1 cellular context compared by ENCODE assay signal in genomic region chr5:149549461-149550266, GRCh38.
A peak's percentile ranks its signal among the peaks of the same experiment; 100 is the strongest.
TF ChIP-seq lines count a peak whose summit lies in the region.

No MANE protein-coding gene starts in this region.

TF ChIP-seq in HepG2, 621 proteins besides CTCF, POLR2A, EP300 and RAD21 (continued from another document and continues in another):
- TF ChIP-seq CREM (IDR thresholded peaks at IDR 0.05) = no peak
- TF ChIP-seq CREM (CRISPR knock-in tag; IDR thresholded peaks at IDR 0.05) = no peak
- no peak for TF ChIP-seq SRSF9 (IDR thresholded peaks at IDR 0.05; ENCODE audit: borderline replicate concordance, insufficient read depth, low read depth, low read length, poor library complexity, severe bottlenecking)
- no peak for TF ChIP-seq BRCA1 (CRISPR knock-in tag; IDR thresholded peaks at IDR 0.05)
- no peak for TF ChIP-seq TOPORS (CRISPR knock-in tag; IDR thresholded peaks at IDR 0.05)
- no peak for TF ChIP-seq PCBP2 (optimal IDR thresholded peaks at IDR 0.05; ENCODE audit: low read depth, low read length, poor library complexity, severe bottlenecking)
- no peak for TF ChIP-seq HNRNPLL (IDR thresholded peaks at IDR 0.05; ENCODE audit: low read depth, low read length, poor library complexity, severe bottlenecking)
- TF ChIP-seq ZNF639 (CRISPR knock-in tag; conservative IDR thresholded peaks at IDR 0.05) = no peak
- TF ChIP-seq ETS1 (CRISPR knock-in tag; IDR thresholded peaks at IDR 0.05) = no peak
- TF ChIP-seq ZGPAT (CRISPR knock-in tag; IDR thresholded peaks at IDR 0.05) = 0 out of 2 replicates have a peak, but pooled peaks have one; percentile 30
- no peak for TF ChIP-seq ATF1 (CRISPR knock-in tag; IDR thresholded peaks at IDR 0.05)
- no peak for TF ChIP-seq SNRNP70 (IDR thresholded peaks at IDR 0.05; ENCODE audit: low read depth, low read length)
- TF ChIP-seq SAP130 (CRISPR knock-in tag; IDR thresholded peaks at IDR 0.05; ENCODE audit: low read depth) = peak; percentile 50; the same call in 1 of the 2 replicates
- TF ChIP-seq ARID2 (CRISPR knock-in tag; IDR thresholded peaks at IDR 0.05; ENCODE audit: borderline replicate concordance) = peak; percentile 37; the same call in 1 of the 2 replicates
- no peak for TF ChIP-seq ZNF549 (CRISPR knock-in tag; IDR thresholded peaks at IDR 0.05)
- no peak for TF ChIP-seq RELA (CRISPR knock-in tag; IDR thresholded peaks at IDR 0.05)
- no peak; the same call in 1 of the 2 replicates for TF ChIP-seq RFX1 (IDR thresholded peaks at IDR 0.05)
- TF ChIP-seq TMF1 (CRISPR knock-in tag; IDR thresholded peaks at IDR 0.05; ENCODE audit: low read depth) = no peak
- TF ChIP-seq KLF15 (CRISPR knock-in tag; IDR thresholded peaks at IDR 0.05; ENCODE audit: borderline replicate concordance) = no peak
- TF ChIP-seq GFI1 (CRISPR knock-in tag; IDR thresholded peaks at IDR 0.05; ENCODE audit: borderline replicate concordance) = no peak
- TF ChIP-seq TBX2 (CRISPR knock-in tag; IDR thresholded peaks at IDR 0.05; ENCODE audit: borderline replicate concordance) = 0 out of 2 replicates have a peak, but pooled peaks have one; percentile 18
- TF ChIP-seq ZBTB26 (CRISPR knock-in tag; IDR thresholded peaks at IDR 0.05; ENCODE audit: borderline replicate concordance) = no peak
- TF ChIP-seq, protein P1, sequence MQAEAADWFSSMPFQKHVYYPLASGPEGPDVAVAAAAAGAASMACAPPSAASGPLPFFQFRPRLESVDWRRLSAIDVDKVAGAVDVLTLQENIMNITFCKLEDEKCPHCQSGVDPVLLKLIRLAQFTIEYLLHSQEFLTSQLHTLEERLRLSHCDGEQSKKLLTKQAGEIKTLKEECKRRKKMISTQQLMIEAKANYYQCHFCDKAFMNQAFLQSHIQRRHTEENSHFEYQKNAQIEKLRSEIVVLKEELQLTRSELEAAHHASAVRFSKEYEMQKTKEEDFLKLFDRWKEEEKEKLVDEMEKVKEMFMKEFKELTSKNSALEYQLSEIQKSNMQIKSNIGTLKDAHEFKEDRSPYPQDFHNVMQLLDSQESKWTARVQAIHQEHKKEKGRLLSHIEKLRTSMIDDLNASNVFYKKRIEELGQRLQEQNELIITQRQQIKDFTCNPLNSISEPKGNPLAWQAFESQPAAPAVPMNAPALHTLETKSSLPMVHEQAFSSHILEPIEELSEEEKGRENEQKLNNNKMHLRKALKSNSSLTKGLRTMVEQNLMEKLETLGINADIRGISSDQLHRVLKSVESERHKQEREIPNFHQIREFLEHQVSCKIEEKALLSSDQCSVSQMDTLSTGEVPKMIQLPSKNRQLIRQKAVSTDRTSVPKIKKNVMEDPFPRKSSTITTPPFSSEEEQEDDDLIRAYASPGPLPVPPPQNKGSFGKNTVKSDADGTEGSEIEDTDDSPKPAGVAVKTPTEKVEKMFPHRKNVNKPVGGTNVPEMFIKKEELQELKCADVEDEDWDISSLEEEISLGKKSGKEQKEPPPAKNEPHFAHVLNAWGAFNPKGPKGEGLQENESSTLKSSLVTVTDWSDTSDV (CRISPR knock-in tag; IDR thresholded peaks at IDR 0.05) = no peak
- no peak for TF ChIP-seq ZNF281 (CRISPR knock-in tag; IDR thresholded peaks at IDR 0.05; ENCODE audit: borderline replicate concordance)
- 0 out of 2 replicates have a peak, but pooled peaks have one; percentile 34 for TF ChIP-seq MTERF4 (CRISPR knock-in tag; IDR thresholded peaks at IDR 0.05)
- TF ChIP-seq ZNF234 (CRISPR knock-in tag; conservative IDR thresholded peaks at IDR 0.05) = no peak
- TF ChIP-seq SALL1 (CRISPR knock-in tag; IDR thresholded peaks at IDR 0.05) = peak; percentile 47; the same call in 1 of the 2 replicates
- TF ChIP-seq FOXP1 (IDR thresholded peaks at IDR 0.05) = no peak
- TF ChIP-seq FOXP1 (CRISPR knock-in tag; IDR thresholded peaks at IDR 0.05) = no peak
- no peak for TF ChIP-seq ZNF264 (CRISPR knock-in tag; IDR thresholded peaks at IDR 0.05)
- TF ChIP-seq, protein P2, sequence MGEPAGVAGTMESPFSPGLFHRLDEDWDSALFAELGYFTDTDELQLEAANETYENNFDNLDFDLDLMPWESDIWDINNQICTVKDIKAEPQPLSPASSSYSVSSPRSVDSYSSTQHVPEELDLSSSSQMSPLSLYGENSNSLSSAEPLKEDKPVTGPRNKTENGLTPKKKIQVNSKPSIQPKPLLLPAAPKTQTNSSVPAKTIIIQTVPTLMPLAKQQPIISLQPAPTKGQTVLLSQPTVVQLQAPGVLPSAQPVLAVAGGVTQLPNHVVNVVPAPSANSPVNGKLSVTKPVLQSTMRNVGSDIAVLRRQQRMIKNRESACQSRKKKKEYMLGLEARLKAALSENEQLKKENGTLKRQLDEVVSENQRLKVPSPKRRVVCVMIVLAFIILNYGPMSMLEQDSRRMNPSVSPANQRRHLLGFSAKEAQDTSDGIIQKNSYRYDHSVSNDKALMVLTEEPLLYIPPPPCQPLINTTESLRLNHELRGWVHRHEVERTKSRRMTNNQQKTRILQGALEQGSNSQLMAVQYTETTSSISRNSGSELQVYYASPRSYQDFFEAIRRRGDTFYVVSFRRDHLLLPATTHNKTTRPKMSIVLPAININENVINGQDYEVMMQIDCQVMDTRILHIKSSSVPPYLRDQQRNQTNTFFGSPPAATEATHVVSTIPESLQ (CRISPR knock-in tag; conservative IDR thresholded peaks at IDR 0.05) = no peak
- TF ChIP-seq, protein P3, sequence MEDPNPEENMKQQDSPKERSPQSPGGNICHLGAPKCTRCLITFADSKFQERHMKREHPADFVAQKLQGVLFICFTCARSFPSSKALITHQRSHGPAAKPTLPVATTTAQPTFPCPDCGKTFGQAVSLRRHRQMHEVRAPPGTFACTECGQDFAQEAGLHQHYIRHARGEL (CRISPR knock-in tag; IDR thresholded peaks at IDR 0.05) = no peak
- TF ChIP-seq RFXAP (CRISPR knock-in tag; IDR thresholded peaks at IDR 0.05; ENCODE audit: borderline replicate concordance) = no peak
- no peak for TF ChIP-seq CREB1 (IDR thresholded peaks at IDR 0.05)
- TF ChIP-seq CREB1 (CRISPR knock-in tag; IDR thresholded peaks at IDR 0.05) = no peak
- TF ChIP-seq, protein P4, sequence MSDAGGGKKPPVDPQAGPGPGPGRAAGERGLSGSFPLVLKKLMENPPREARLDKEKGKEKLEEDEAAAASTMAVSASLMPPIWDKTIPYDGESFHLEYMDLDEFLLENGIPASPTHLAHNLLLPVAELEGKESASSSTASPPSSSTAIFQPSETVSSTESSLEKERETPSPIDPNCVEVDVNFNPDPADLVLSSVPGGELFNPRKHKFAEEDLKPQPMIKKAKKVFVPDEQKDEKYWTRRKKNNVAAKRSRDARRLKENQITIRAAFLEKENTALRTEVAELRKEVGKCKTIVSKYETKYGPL (CRISPR knock-in tag; IDR thresholded peaks at IDR 0.05) = no peak
- TF ChIP-seq SRSF1 (optimal IDR thresholded peaks at IDR 0.05; ENCODE audit: low read depth, low read length) = no peak
- no peak for TF ChIP-seq ZBTB8A (CRISPR knock-in tag; IDR thresholded peaks at IDR 0.05; ENCODE audit: borderline replicate concordance, low read depth)
- no peak for TF ChIP-seq FOXK1 (CRISPR knock-in tag; IDR thresholded peaks at IDR 0.05; ENCODE audit: borderline replicate concordance, low read depth)
- TF ChIP-seq EEA1 (CRISPR knock-in tag; IDR thresholded peaks at IDR 0.05; ENCODE audit: borderline replicate concordance) = no peak
- TF ChIP-seq NAIF1 (CRISPR knock-in tag; IDR thresholded peaks at IDR 0.05; ENCODE audit: borderline replicate concordance) = no peak
- TF ChIP-seq FOXK2 (IDR thresholded peaks at IDR 0.05) = 0 out of 2 replicates have a peak, but pooled peaks have one; percentile 46
- TF ChIP-seq ZIK1 (CRISPR knock-in tag; IDR thresholded peaks at IDR 0.05; ENCODE audit: borderline replicate concordance, low read depth) = no peak
- no peak for TF ChIP-seq ZNF331 (CRISPR knock-in tag; IDR thresholded peaks at IDR 0.05)
- no peak for TF ChIP-seq BRD4 (CRISPR knock-in tag; IDR thresholded peaks at IDR 0.05)
- TF ChIP-seq FIP1L1 (IDR thresholded peaks at IDR 0.05; ENCODE audit: borderline replicate concordance, insufficient read depth, low read depth, low read length) = no peak
- no peak for TF ChIP-seq TRIM22 (IDR thresholded peaks at IDR 0.05)
- no peak for TF ChIP-seq ZNF7 (CRISPR knock-in tag; IDR thresholded peaks at IDR 0.05)
- no peak for TF ChIP-seq RFX5 (IDR thresholded peaks at IDR 0.05; ENCODE audit: low read depth, low read length)
- TF ChIP-seq KAT7 (CRISPR knock-in tag; IDR thresholded peaks at IDR 0.05; ENCODE audit: borderline replicate concordance) = no peak
